1 cellular context compared by ENCODE assay signal in genomic region chr4:147628415-147628814, GRCh38.
TF ChIP-seq lines count a peak whose summit lies in the region.

No MANE protein-coding gene starts in this region.

TF ChIP-seq in SK-N-SH treated with all-trans-retinoic acid at 6 μM for 48 hours, 23 proteins besides CTCF, POLR2A, EP300 and RAD21 (continued from another document):
- TF ChIP-seq CREB5 (CRISPR knock-in tag; IDR thresholded peaks at IDR 0.05; ENCODE audit: low read depth) (no peak), OSR1 (CRISPR knock-in tag; IDR thresholded peaks at IDR 0.05) (no peak), ESRRG (CRISPR knock-in tag; IDR thresholded peaks at IDR 0.05) (no peak), ZNF8 (CRISPR knock-in tag; IDR thresholded peaks at IDR 0.05) (no peak)
